Comparison of ENCODE assay signal across 2 cellular contexts in the genomic region with DNA sequence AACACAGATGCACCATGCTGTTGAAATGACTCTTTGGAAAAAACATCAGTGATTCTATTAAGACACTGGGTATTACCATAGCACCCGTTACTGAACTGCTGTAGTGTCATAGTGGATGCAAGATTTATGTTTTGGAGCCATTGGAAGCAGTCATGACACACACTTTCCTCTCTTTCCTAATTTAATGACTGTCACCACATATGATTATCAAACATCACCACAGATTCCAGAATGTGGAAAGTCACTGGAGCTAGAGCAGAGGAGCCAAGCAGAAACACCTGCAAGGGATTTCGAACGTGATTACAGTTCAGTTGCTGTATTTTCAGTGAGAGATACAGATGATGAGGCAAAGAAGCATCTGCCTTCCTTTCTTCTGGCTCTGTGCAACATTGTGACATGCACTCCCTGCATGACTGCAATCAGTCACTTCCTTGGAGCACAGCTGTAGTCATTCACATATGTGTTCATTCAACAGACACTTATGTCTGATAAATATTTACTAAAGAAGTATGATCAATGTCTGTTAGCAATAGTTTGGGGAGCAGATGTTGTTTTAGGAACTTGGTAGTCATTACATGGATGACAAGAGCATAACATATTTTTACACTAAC.
TF ChIP-seq lines count a peak whose summit lies in the region.

No MANE protein-coding gene starts in this region.

TF ChIP-seq in SK-N-SH, 30 proteins besides CTCF, POLR2A, EP300 and RAD21 (continued from another document):
- TF ChIP-seq, protein P1, sequence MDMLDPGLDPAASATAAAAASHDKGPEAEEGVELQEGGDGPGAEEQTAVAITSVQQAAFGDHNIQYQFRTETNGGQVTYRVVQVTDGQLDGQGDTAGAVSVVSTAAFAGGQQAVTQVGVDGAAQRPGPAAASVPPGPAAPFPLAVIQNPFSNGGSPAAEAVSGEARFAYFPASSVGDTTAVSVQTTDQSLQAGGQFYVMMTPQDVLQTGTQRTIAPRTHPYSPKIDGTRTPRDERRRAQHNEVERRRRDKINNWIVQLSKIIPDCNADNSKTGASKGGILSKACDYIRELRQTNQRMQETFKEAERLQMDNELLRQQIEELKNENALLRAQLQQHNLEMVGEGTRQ (IDR thresholded peaks at IDR 0.05; ENCODE audit: borderline replicate concordance, low read depth, low read length): no peak
- TF ChIP-seq SMC3 (IDR thresholded peaks at IDR 0.05; ENCODE audit: low read depth, low read length) (no peak), CHD2 (IDR thresholded peaks at IDR 0.05; ENCODE audit: low read length, partially characterized antibody) (peak; percentile 71), JUND (IDR thresholded peaks at IDR 0.05) (no peak), YY1 (IDR thresholded peaks at IDR 0.05; ENCODE audit: low read depth) (no peak)
- TF ChIP-seq, protein P2, sequence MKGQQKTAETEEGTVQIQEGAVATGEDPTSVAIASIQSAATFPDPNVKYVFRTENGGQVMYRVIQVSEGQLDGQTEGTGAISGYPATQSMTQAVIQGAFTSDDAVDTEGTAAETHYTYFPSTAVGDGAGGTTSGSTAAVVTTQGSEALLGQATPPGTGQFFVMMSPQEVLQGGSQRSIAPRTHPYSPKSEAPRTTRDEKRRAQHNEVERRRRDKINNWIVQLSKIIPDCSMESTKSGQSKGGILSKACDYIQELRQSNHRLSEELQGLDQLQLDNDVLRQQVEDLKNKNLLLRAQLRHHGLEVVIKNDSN (IDR thresholded peaks at IDR 0.05; ENCODE audit: borderline replicate concordance, low read depth): no peak

TF ChIP-seq in SK-N-SH treated with all-trans-retinoic acid at 6 μM for 48 hours, 23 proteins besides CTCF, POLR2A, EP300 and RAD21 (continued from another document):
- TF ChIP-seq, protein P3, sequence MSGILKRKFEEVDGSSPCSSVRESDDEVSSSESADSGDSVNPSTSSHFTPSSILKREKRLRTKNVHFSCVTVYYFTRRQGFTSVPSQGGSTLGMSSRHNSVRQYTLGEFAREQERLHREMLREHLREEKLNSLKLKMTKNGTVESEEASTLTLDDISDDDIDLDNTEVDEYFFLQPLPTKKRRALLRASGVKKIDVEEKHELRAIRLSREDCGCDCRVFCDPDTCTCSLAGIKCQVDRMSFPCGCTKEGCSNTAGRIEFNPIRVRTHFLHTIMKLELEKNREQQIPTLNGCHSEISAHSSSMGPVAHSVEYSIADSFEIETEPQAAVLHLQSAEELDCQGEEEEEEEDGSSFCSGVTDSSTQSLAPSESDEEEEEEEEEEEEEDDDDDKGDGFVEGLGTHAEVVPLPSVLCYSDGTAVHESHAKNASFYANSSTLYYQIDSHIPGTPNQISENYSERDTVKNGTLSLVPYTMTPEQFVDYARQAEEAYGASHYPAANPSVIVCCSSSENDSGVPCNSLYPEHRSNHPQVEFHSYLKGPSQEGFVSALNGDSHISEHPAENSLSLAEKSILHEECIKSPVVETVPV (CRISPR knock-in tag; IDR thresholded peaks at IDR 0.05): no peak
- no peak for TF ChIP-seq ESRRG (CRISPR knock-in tag; IDR thresholded peaks at IDR 0.05)
